ENCODE assay signal across 1 cellular context in the genomic region with DNA sequence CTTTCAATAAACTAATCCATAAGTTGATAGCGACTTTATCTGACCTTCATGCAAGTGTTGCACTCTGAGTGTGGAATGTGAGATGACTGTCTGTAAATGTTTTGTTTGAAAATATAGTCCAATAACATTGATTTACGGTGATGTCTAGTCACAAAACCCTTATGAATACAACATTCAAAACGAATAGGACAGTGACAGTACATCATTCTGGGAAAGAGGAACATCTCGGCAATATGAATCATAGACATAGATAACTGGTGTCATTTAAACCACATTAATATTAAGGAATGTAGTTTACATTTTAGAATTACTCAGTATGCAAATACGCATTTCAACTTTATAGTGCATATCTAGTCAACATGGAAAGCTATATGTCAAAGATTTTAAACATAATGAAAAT.
TF ChIP-seq lines count a peak whose summit lies in the region.

No MANE protein-coding gene starts in this region.

TF ChIP-seq in HEK293T, 16 proteins besides CTCF, POLR2A, EP300 and RAD21:
- TF ChIP-seq, protein P1, sequence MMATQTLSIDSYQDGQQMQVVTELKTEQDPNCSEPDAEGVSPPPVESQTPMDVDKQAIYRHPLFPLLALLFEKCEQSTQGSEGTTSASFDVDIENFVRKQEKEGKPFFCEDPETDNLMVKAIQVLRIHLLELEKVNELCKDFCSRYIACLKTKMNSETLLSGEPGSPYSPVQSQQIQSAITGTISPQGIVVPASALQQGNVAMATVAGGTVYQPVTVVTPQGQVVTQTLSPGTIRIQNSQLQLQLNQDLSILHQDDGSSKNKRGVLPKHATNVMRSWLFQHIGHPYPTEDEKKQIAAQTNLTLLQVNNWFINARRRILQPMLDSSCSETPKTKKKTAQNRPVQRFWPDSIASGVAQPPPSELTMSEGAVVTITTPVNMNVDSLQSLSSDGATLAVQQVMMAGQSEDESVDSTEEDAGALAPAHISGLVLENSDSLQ (IDR thresholded peaks at IDR 0.05), result peak; percentile 64
- TF ChIP-seq CTBP1 (IDR thresholded peaks at IDR 0.05; ENCODE audit: borderline replicate concordance) (peak; percentile 61; the same call in 1 of the 2 replicates), L3MBTL2 (conservative IDR thresholded peaks at IDR 0.05) (no peak), LEF1 (IDR thresholded peaks at IDR 0.05; ENCODE audit: borderline replicate concordance) (no peak)
TF ChIP-seq in HEK293T: peak in this region for 2.
